In genomic region chr19:45882652-45883585, GRCh38 we compare ENCODE assay signal across 8 cellular contexts. TPM values are rescaled to one million over a fixed set of nuclear protein-coding genes. Genes with fewer than 3 reads are reported as not detected.
DNase-seq lines count a peak whose midpoint lies in the region; ATAC-seq and TF ChIP-seq lines count a peak whose summit lies in the region.

No MANE protein-coding gene starts in this region.

- H3K9me3 ChIP-seq in SK-N-SH (no peaks in the 10 kb centered on the region), ovary (no peaks in the 10 kb centered on the region), thoracic aorta (no peaks in the 10 kb centered on the region)

- H3K36me3 Mint-ChIP-seq in glutamatergic neuron (ENCODE audit: unreplicated experiment): no peaks in the 10 kb centered on the region

- no peak for TF ChIP-seq EP300 in SK-N-SH (IDR thresholded peaks at IDR 0.05; ENCODE audit: borderline replicate concordance in 1 of 2, low read depth in 1 of 2, low read length in 1 of 2)
- TF ChIP-seq EP300 in ovary (IDR thresholded peaks at IDR 0.05): no peak

- peak overlapping the region; percentile 82 for H3K4me3 Mint-ChIP-seq in glutamatergic neuron (ENCODE audit: unreplicated experiment)

- 35% methylated on average over 32 of the region's 47 CpGs for WGBS in SK-N-SH (ENCODE audit: low lambda C conversion rate)
- 7 to 13% (median 10%) methylated on average over 45 to 47 of the region's 47 CpGs for WGBS in ovary, 3 donors

- POLR2A ChIA-PET in SK-N-SH (lab: Yijun Ruan, JAX): interaction anchor here (0.6 to 2.8 kb wide), 5 partner anchors 13 to 66 kb away, joined by 3 to 8 read pairs (median 4); partner anchors contain the start of gene SYMPK

- peaks cover 12% of the 10 kb centered on the region for H3F3A ChIP-seq in SK-N-SH (replicated peaks; ENCODE audit: insufficient read depth)

- H3K4me1 Mint-ChIP-seq in glutamatergic neuron (ENCODE audit: low read depth, unreplicated experiment): peaks cover 15% of the 10 kb centered on the region

- H3K4me1 ChIP-seq in KMS-11 (ENCODE audit: low read depth, poor library complexity, severe bottlenecking): peaks cover 28% of the 10 kb centered on the region
- H3K4me1 ChIP-seq in SK-N-SH (ENCODE audit: control insufficient read depth in 1 of 2, insufficient read depth in 2 of 2, low read depth in 1 of 2, low read length in 1 of 2): peaks cover 3 to 39% of the 10 kb centered on the region in 2 experiments; a peak in 2 of 4 replicates
- H3K4me1 ChIP-seq in ovary (ENCODE audit: insufficient read depth): peaks cover 23% of the 10 kb centered on the region
- peaks cover 27 to 37% of the 10 kb centered on the region in 2 donors for H3K4me1 ChIP-seq in thoracic aorta (ENCODE audit: control insufficient read depth in 1 of 2, low read depth in 2 of 2)

- H3K27me3 ChIP-seq in KMS-11 (ENCODE audit: insufficient read depth, low read depth): no peaks in the 10 kb centered on the region
- no peaks in the 10 kb centered on the region for H3K27me3 ChIP-seq in SK-N-SH (ENCODE audit: insufficient read depth)
- H3K27me3 ChIP-seq in ovary: no peaks in the 10 kb centered on the region
- no peaks in the 10 kb centered on the region for H3K27me3 ChIP-seq in thoracic aorta (replicated peaks; ENCODE audit: insufficient read depth)

- ATAC-seq in thoracic aorta (ENCODE audit: insufficient number of reproducible peaks, low FRiP score, low read depth): no peak
- no peak for ATAC-seq in GM18519 (IDR thresholded peaks at IDR 0.05; ENCODE audit: low FRiP score, unreplicated experiment)

- H2AFZ ChIP-seq in KMS-11 (ENCODE audit: low read depth): no peak overlapping the region
- no peak overlapping the region for H2AFZ ChIP-seq in SK-N-SH (ENCODE audit: low read depth)

- no peak overlapping the region for H3K27ac ChIP-seq in KMS-11
- no peak overlapping the region for H3K27ac ChIP-seq in SK-N-SH (ENCODE audit: low read depth in 2 of 2, low read length in 1 of 2)
- H3K27ac ChIP-seq in ovary: no peak overlapping the region
- no peak overlapping the region for H3K27ac ChIP-seq in thoracic aorta

- H3K79me2 ChIP-seq in KMS-11 (ENCODE audit: insufficient read depth, low read depth): no peaks in the 10 kb centered on the region
- H3K79me2 ChIP-seq in SK-N-SH (ENCODE audit: insufficient read depth): peaks cover 29% of the 10 kb centered on the region

- peak overlapping the region; percentile 46 for H3K4me2 ChIP-seq in KMS-11
- H3K4me2 ChIP-seq in SK-N-SH: peak overlapping the region; percentile 84; the same call in 1 of the 2 replicates

- no peak overlapping the region for H3K9ac ChIP-seq in KMS-11
- H3K9ac ChIP-seq in SK-N-SH: no peak overlapping the region

- CTCF ChIA-PET in SK-N-SH (lab: Yijun Ruan, JAX): interaction anchor here (0.6 to 9.9 kb wide), 26 partner anchors 9 to 472 kb away, joined by 3 to 130 read pairs (median 4); partner anchors contain the start of genes FOXA3, MYPOP, NOVA2 and QPCTL

- peaks cover 7% of the 10 kb centered on the region for H3K27me3 Mint-ChIP-seq in glutamatergic neuron (ENCODE audit: unreplicated experiment)

- H3K36me3 ChIP-seq in KMS-11 (ENCODE audit: insufficient read depth) (no peaks in the 10 kb centered on the region), SK-N-SH (replicated peaks in 1 of 2; ENCODE audit: control insufficient read depth in 1 of 2, insufficient read depth in 2 of 2, low read length in 1 of 2) (peaks cover 3 to 25% of the 10 kb centered on the region in 2 experiments), ovary (no peaks in the 10 kb centered on the region), thoracic aorta (peaks cover 10% of the 10 kb centered on the region)

- TF ChIP-seq CTCF in GM12865 (IDR thresholded peaks at IDR 0.05; ENCODE audit: insufficient read depth, low read depth, low read length, missing control alignments) (peak; percentile 100), KMS-11 (conservative IDR thresholded peaks at IDR 0.05; ENCODE audit: low read depth, low read length) (peak; percentile 97), SK-N-SH (IDR thresholded peaks at IDR 0.05) (peak; percentile 99), glutamatergic neuron (IDR thresholded peaks at IDR 0.05; ENCODE audit: partially characterized antibody, unreplicated experiment) (peak; percentile 90), ovary (IDR thresholded peaks at IDR 0.05) (peak; percentile 52 to 77 (median 64)), thoracic aorta (IDR thresholded peaks at IDR 0.05) (peak; percentile 82)

- DNase-seq in GM12865 (ENCODE audit: low read depth): peak; percentile 96
- DNase-seq in SK-N-SH: peak; percentile 96
- DNase-seq in activated naive CD4-positive, alpha-beta T cell treated with anti-CD3 and anti-CD28 coated beads, Interleukin-2, amount 50 U/mL, for 16 hours: peak; percentile 84
- DNase-seq in glutamatergic neuron: peak; percentile 91
- DNase-seq in ovary: peak; percentile 69 to 89 (median 82)
- no peak for DNase-seq in thoracic aorta (ENCODE audit: low spot score)

- H4K20me1 ChIP-seq in KMS-11 (ENCODE audit: insufficient read depth): no peaks in the 10 kb centered on the region
- H4K20me1 ChIP-seq in SK-N-SH (ENCODE audit: insufficient read depth): peaks cover 33% of the 10 kb centered on the region

- H3K9me3 Mint-ChIP-seq in glutamatergic neuron (ENCODE audit: unreplicated experiment): peaks cover 9% of the 10 kb centered on the region

- H3K4me3 ChIP-seq in GM12865 (ENCODE audit: low read depth, low read length): peak overlapping the region; percentile 80
- no peak overlapping the region for H3K4me3 ChIP-seq in KMS-11 (IDR thresholded peaks at IDR 0.05; ENCODE audit: insufficient read depth, low read depth, low read length)
- H3K4me3 ChIP-seq in SK-N-SH (ENCODE audit: low read depth in 2 of 2, low read length in 1 of 2): peak overlapping the region; percentile 33 to 57
- H3K4me3 ChIP-seq in ovary: peak overlapping the region; percentile 4
- peak overlapping the region; percentile 34 for H3K4me3 ChIP-seq in thoracic aorta

- TF ChIP-seq POLR2A in ovary (IDR thresholded peaks at IDR 0.05): no peak

- TF ChIP-seq RAD21 in SK-N-SH (IDR thresholded peaks at IDR 0.05; ENCODE audit: low read length): peak; percentile 74

- intact Hi-C loops in ovary (cut with DNase I): loop anchor here in 1 of 4 donors (10.0 kb wide), 1 partner anchor 68 kb away; the partner anchor contains the start of gene RSPH6A

- no peaks in the 10 kb centered on the region for H3K9me2 ChIP-seq in SK-N-SH

- peak overlapping the region; percentile 3 for H3K27ac Mint-ChIP-seq in glutamatergic neuron (ENCODE audit: unreplicated experiment)

TF ChIP-seq in SK-N-SH, 30 proteins besides CTCF, POLR2A, EP300 and RAD21 (continues in another document):
- TF ChIP-seq FOXM1 (IDR thresholded peaks at IDR 0.05; ENCODE audit: low read depth): no peak
- no peak for TF ChIP-seq GATA2 (CRISPR knock-in tag; IDR thresholded peaks at IDR 0.05)
- TF ChIP-seq MAX (IDR thresholded peaks at IDR 0.05; ENCODE audit: low read depth): no peak
- TF ChIP-seq USF2 (IDR thresholded peaks at IDR 0.05; ENCODE audit: borderline replicate concordance, low read depth, low read length): no peak
- TF ChIP-seq MEF2A (IDR thresholded peaks at IDR 0.05; ENCODE audit: borderline replicate concordance, low read depth): no peak
- peak; percentile 11; the same call in 1 of the 2 replicates for TF ChIP-seq TAF1 (IDR thresholded peaks at IDR 0.05; ENCODE audit: borderline replicate concordance, low read depth, low read length)

RNA-seq across cellular contexts. Expression of gene IRF2BP1, which starts 3.0 kb away (rescaled TPM):
- polyA plus RNA-seq in SK-N-SH (2012; rRNA removed): 11.8 and 16.8 TPM in 2 replicates
- polyA plus RNA-seq in SK-N-SH (2012; cell fraction: cytosol; rRNA removed): 7.0 and 11.8 TPM in 2 replicates
- 12.2 and 14.1 TPM in 2 replicates for polyA plus RNA-seq in SK-N-SH (2012; cell fraction: nucleus; rRNA removed)
- 19.2 TPM for total RNA-seq in glutamatergic neuron (ENCODE audit: unreplicated experiment)
- 10 to 100 TPM; 30.4 to 59.4 (median 41.4) TPM for total RNA-seq in ovary
- polyA plus RNA-seq in ovary: 10 to 100 TPM in 1 of 2 donors, 1 to 10 TPM in 1; 2.7 to 29.5 TPM
- total RNA-seq in thoracic aorta: 10 to 100 TPM; 25.0 to 25.5 TPM

RNA-seq across cellular contexts. Expression of gene FOXA3, which starts 18.8 kb away (rescaled TPM):
- polyA plus RNA-seq in SK-N-SH (2012; rRNA removed): 0.97 and 1.5 TPM in 2 replicates
- 0.91 and 1.0 TPM in 2 replicates for polyA plus RNA-seq in SK-N-SH (2012; cell fraction: cytosol; rRNA removed)
- 0.48 and 0.82 TPM in 2 replicates for polyA plus RNA-seq in SK-N-SH (2012; cell fraction: nucleus; rRNA removed)
- total RNA-seq in glutamatergic neuron (ENCODE audit: unreplicated experiment): 1.0 TPM
- total RNA-seq in ovary: under 1 TPM in 1 of 7 donors, not detected in 6; 0.26 TPM
- under 1 TPM in 1 of 2 donors, not detected in 1; 0.04 TPM for polyA plus RNA-seq in ovary
- not detected for total RNA-seq in thoracic aorta

RNA-seq across cellular contexts. Expression of gene MYPOP, which starts 19.5 kb away (rescaled TPM):
- 2.8 and 5.1 TPM in 2 replicates for polyA plus RNA-seq in SK-N-SH (2012; rRNA removed)
- polyA plus RNA-seq in SK-N-SH (2012; cell fraction: cytosol; rRNA removed): 3.2 and 4.8 TPM in 2 replicates
- polyA plus RNA-seq in SK-N-SH (2012; cell fraction: nucleus; rRNA removed): 11.0 and 16.2 TPM in 2 replicates
- 7.1 TPM for total RNA-seq in glutamatergic neuron (ENCODE audit: unreplicated experiment)
- total RNA-seq in ovary: 1 to 10 TPM; 3.0 to 9.1 (median 7.0) TPM
- polyA plus RNA-seq in ovary: 1 to 10 TPM; 4.2 to 4.4 TPM
- 1 to 10 TPM; 6.1 to 8.8 TPM for total RNA-seq in thoracic aorta

RNA-seq across cellular contexts. Expression of gene SYMPK, which starts 20.0 kb away (rescaled TPM):
- polyA plus RNA-seq in SK-N-SH (2012; rRNA removed) (76.3 and 92.7 TPM in 2 replicates), ovary (10 to 100 TPM; 37.7 to 41.9 TPM)
- polyA plus RNA-seq in SK-N-SH (2012; cell fraction: cytosol; rRNA removed): 31.3 and 45.6 TPM in 2 replicates
- polyA plus RNA-seq in SK-N-SH (2012; cell fraction: nucleus; rRNA removed): 170 and 185 TPM in 2 replicates
- total RNA-seq in glutamatergic neuron (ENCODE audit: unreplicated experiment) (78.1 TPM), ovary (10 to 100 TPM; 24.8 to 61.9 (median 52.2) TPM), thoracic aorta (10 to 100 TPM; 48.8 to 84.7 TPM)

RNA-seq across cellular contexts. Expression of gene NANOS2, which starts 31.7 kb away (rescaled TPM):
- not detected in 2 replicates for polyA plus RNA-seq in SK-N-SH (2012; rRNA removed)
- polyA plus RNA-seq in SK-N-SH (2012; cell fraction: cytosol; rRNA removed): not detected in 2 replicates
- polyA plus RNA-seq in SK-N-SH (2012; cell fraction: nucleus; rRNA removed): not detected in 2 replicates
- not detected for total RNA-seq in glutamatergic neuron (ENCODE audit: unreplicated experiment)
- total RNA-seq in ovary: not detected
- not detected for polyA plus RNA-seq in ovary
- not detected for total RNA-seq in thoracic aorta
